In genomic region chr15:57861039-57861638, GRCh38 we compare ENCODE assay signal across 8 cellular contexts.
DNase-seq lines count a peak whose midpoint lies in the region; ATAC-seq, FAIRE-seq and TF ChIP-seq lines count a peak whose summit lies in the region.

No MANE protein-coding gene starts in this region.

- no peak overlapping the region for H3K4me3 ChIP-seq in skeletal muscle cell (ENCODE audit: low read depth, low read length)

- peak; percentile 96 for TF ChIP-seq CTCF in CD4-positive, alpha-beta T cell (IDR thresholded peaks at IDR 0.05)

- H3K27ac ChIP-seq in CD4-positive, alpha-beta T cell (ENCODE audit: low read depth, low read length): no peak overlapping the region

- H3K4me3 Mint-ChIP-seq in CD4-positive, alpha-beta T cell: no peak overlapping the region

- no peak overlapping the region for H3K27ac Mint-ChIP-seq in CD4-positive, alpha-beta T cell

- no peaks in the 10 kb centered on the region for H3K36me3 Mint-ChIP-seq in CD4-positive, alpha-beta T cell (ENCODE audit: low read depth)

- peak; percentile 93 for FAIRE-seq in GM19239 (lab: Jason Lieb, UNC)

- no peak for ATAC-seq in CD4-positive, alpha-beta T cell (ENCODE audit: poor library complexity)
- ATAC-seq in HG03196 (IDR thresholded peaks at IDR 0.05; ENCODE audit: unreplicated experiment) (no peak), HG03460 (IDR thresholded peaks at IDR 0.05; ENCODE audit: unreplicated experiment) (no peak)

- intact Hi-C loops in CD4-positive, alpha-beta T cell (cut with DNase I, micrococcal nuclease): loop anchor here (1.0 to 10.0 kb wide), 6 partner anchors 109 to 1664 kb away; no protein-coding TSS in a partner anchor

- no peaks in the 10 kb centered on the region for H3K4me1 Mint-ChIP-seq in CD4-positive, alpha-beta T cell (ENCODE audit: low read depth)

- H3K27me3 ChIP-seq in CD4-positive, alpha-beta T cell (ENCODE audit: control insufficient read depth, insufficient read depth, low read length): peaks cover 4% of the 10 kb centered on the region

- POLR2A ChIA-PET in CD4-positive, alpha-beta T cell (lab: Charles Lee): interaction anchor here (1.4 kb wide), 1 partner anchor 154 kb away, joined by 4 read pairs; the partner anchor contains the start of gene POLR2M

- H3K27me3 Mint-ChIP-seq in CD4-positive, alpha-beta T cell: peaks cover 10% of the 10 kb centered on the region

- CTCF ChIA-PET in CD4-positive, alpha-beta T cell (lab: Charles Lee): interaction anchor here (0.6 to 3.9 kb wide), 15 partner anchors 9 to 1668 kb away, joined by 3 to 18 read pairs (median 3); no protein-coding TSS in a partner anchor

- no peaks in the 10 kb centered on the region for H3K9me3 ChIP-seq in CD4-positive, alpha-beta T cell (ENCODE audit: control insufficient read depth, low read length)

- DNase-seq in CD4-positive, alpha-beta T cell: peak in 2 of 10 experiments; percentile 7
- peak; percentile 9 for DNase-seq in GM19239 (ENCODE audit: insufficient read length, low spot score)
- peak; percentile 54 for DNase-seq in NCI-H460 (ENCODE audit: extremely low read depth, low read depth)
- peak; percentile 63 for DNase-seq in amniotic epithelial cell (ENCODE audit: low read depth)
- peak; percentile 8 for DNase-seq in hepatic stellate cell (ENCODE audit: low spot score)
- DNase-seq in skeletal muscle cell (ENCODE audit: low read depth): peak; percentile 23

- H3K9me3 Mint-ChIP-seq in CD4-positive, alpha-beta T cell: no peaks in the 10 kb centered on the region
